11 cellular contexts compared by ENCODE assay signal in genomic region chr5:96384353-96384752, GRCh38. TPM values are rescaled to one million over a fixed set of nuclear protein-coding genes. Genes with fewer than 3 reads are reported as not detected.
DNase-seq lines count a peak whose midpoint lies in the region; ATAC-seq and TF ChIP-seq lines count a peak whose summit lies in the region.
"Had no signal": no experiment of that assay in that cellular context is flagged by ENCODE, and none has a peak within 500 bp of the region (broad histone marks: within the 10 kb centered on the region; RNA-seq: fewer than 3 reads in every experiment).

No MANE protein-coding gene starts in this region.

- H2AK5ac ChIP-seq in IMR-90 (ENCODE audit: low read depth, low read length): no peak overlapping the region

- H2BK5ac ChIP-seq in IMR-90 (ENCODE audit: low read depth, low read length, poor library complexity, severe bottlenecking): no peak overlapping the region

- H2AK9ac ChIP-seq in IMR-90 (replicated peaks; ENCODE audit: low read depth, low read length, poor library complexity): no peak overlapping the region

- H3K9me3 ChIP-seq in IMR-90 (ENCODE audit: control insufficient read depth, insufficient read depth, low read length): no peaks in the 10 kb centered on the region
- H3K9me3 ChIP-seq: mucosa of descending colon had no signal

- WGBS in IMR-90 (ENCODE audit: extremely low coverage in 2 of 2, insufficient read length in 1 of 2), 2 experiments: 100% methylated on average over 1 of the region's 3 CpGs; no CpG with 5 or more reads in 1 of the 2 experiments

- no peak overlapping the region for H4K5ac ChIP-seq in IMR-90 (ENCODE audit: low read depth, low read length)

- TF ChIP-seq CTCF in AG04449 (IDR thresholded peaks at IDR 0.05; ENCODE audit: insufficient read depth, low read length, missing control alignments) (no peak), IMR-90 (conservative IDR thresholded peaks at IDR 0.05; ENCODE audit: low read depth, low read length) (no peak)
- no peak for TF ChIP-seq CTCF in activated CD8-positive, alpha-beta T cell treated with anti-CD3 and anti-CD28 coated beads for 36 hours (IDR thresholded peaks at IDR 0.05)

- dilution Hi-C loops in IMR-90 (cut with HindIII; ENCODE audit: low sequenced_read_pairs, unreplicated experiment): no loop called here

- in situ Hi-C loops in IMR-90 (cut with MboI; ENCODE audit: low sequenced_read_pairs): no loop called here

- no peak overlapping the region for H2BK120ac ChIP-seq in IMR-90 (ENCODE audit: low read depth, low read length)

- no peak overlapping the region for H2BK20ac ChIP-seq in IMR-90 (ENCODE audit: low read depth, low read length)

- no peak overlapping the region for H3K9ac ChIP-seq in IMR-90 (ENCODE audit: low read depth, low read length)

- H3K27ac ChIP-seq in IMR-90 (ENCODE audit: insufficient read depth, low read length): no peak overlapping the region
- H3K27ac ChIP-seq: C4-2B had no signal

- no peak overlapping the region for H3K4ac ChIP-seq in IMR-90 (ENCODE audit: low read depth, low read length)

- no peak overlapping the region for H3K56ac ChIP-seq in IMR-90 (ENCODE audit: extremely low read depth, insufficient read depth, low read length)

- H4K8ac ChIP-seq in IMR-90 (ENCODE audit: low read depth in 2 of 2, low read length in 2 of 2): no peak overlapping the region

- no peak overlapping the region for H3K4me3 Mint-ChIP-seq in activated CD8-positive, alpha-beta T cell treated with anti-CD3 and anti-CD28 coated beads for 36 hours

- H3K23ac ChIP-seq in IMR-90 (ENCODE audit: low read depth, low read length): no peak overlapping the region

- peaks cover 6% of the 10 kb centered on the region; the same call in 1 of the 2 replicates for H3K4me1 ChIP-seq in IMR-90 (ENCODE audit: control insufficient read depth, insufficient read depth, low read length)

- intact Hi-C loops in IMR-90 (cut with micrococcal nuclease): no loop called here
- intact Hi-C loops in activated CD8-positive, alpha-beta T cell treated with anti-CD3 and anti-CD28 coated beads for 36 hours (cut with micrococcal nuclease): no loop called here

- no peak overlapping the region for H3K27ac Mint-ChIP-seq in activated CD8-positive, alpha-beta T cell treated with anti-CD3 and anti-CD28 coated beads for 36 hours

- H3K36me3 ChIP-seq in IMR-90 (ENCODE audit: control insufficient read depth, insufficient read depth, low read length): no peaks in the 10 kb centered on the region

- H3K27me3 ChIP-seq in IMR-90 (ENCODE audit: control insufficient read depth, insufficient read depth, low read length): peaks cover 2% of the 10 kb centered on the region; the same call in 1 of the 2 replicates

- no peak for TF ChIP-seq POLR2A in IMR-90 (IDR thresholded peaks at IDR 0.05; ENCODE audit: low read depth, low read length)

- H3K36me3 Mint-ChIP-seq in activated CD8-positive, alpha-beta T cell treated with anti-CD3 and anti-CD28 coated beads for 36 hours (ENCODE audit: low read depth): no peaks in the 10 kb centered on the region

- DNase-seq in AG04449 (ENCODE audit: low read depth, low spot score): peak; percentile 33
- peak; percentile 67 for DNase-seq in IMR-90
- DNase-seq in cerebellum (ENCODE audit: low spot score): peak; percentile 3
- DNase-seq in kidney glomerular epithelial cell (lab: John Stamatoyannopoulos, UW): peak; percentile 94
- no peak for DNase-seq in activated CD4-positive, CD25-positive, alpha-beta regulatory T cell treated with anti-CD3 and anti-CD28 coated beads, Interleukin-2, amount 50 U/mL, for 72 hours
- DNase-seq in NCI-H526 (lab: John Stamatoyannopoulos, UW): no peak
- no peak for DNase-seq in activated CD8-positive, alpha-beta T cell treated with anti-CD3 and anti-CD28 coated beads for 36 hours
- DNase-seq: effector CD4-positive, alpha-beta T cell; mucosa of descending colon had no signal

- H3K9me1 ChIP-seq in IMR-90 (ENCODE audit: insufficient read depth, low read length): no peaks in the 10 kb centered on the region

- POLR2A ChIA-PET in AG04449 (lab: Yijun Ruan, JAX) (no interaction called here), IMR-90 (lab: Charles Lee; ENCODE audit: unreplicated experiment) (no interaction called here)
- POLR2A ChIA-PET in activated CD8-positive, alpha-beta T cell treated with anti-CD3 and anti-CD28 coated beads for 36 hours (lab: Charles Lee): no interaction called here

- no peak overlapping the region; the same call in 1 of the 2 replicates for H3K4me2 ChIP-seq in IMR-90 (ENCODE audit: low read depth, low read length)

- no peak overlapping the region for H4K91ac ChIP-seq in IMR-90 (ENCODE audit: insufficient read depth, low read depth, low read length)

- H3K4me1 Mint-ChIP-seq in activated CD8-positive, alpha-beta T cell treated with anti-CD3 and anti-CD28 coated beads for 36 hours (ENCODE audit: low read depth): no peaks in the 10 kb centered on the region

- BruUV-seq in IMR-90 (replicated peaks; lab: Mats Ljungman, UMichigan): no TSS peak

- H4K20me1 ChIP-seq in IMR-90 (ENCODE audit: insufficient read depth, low read length): no peaks in the 10 kb centered on the region

- no peak overlapping the region for H2BK15ac ChIP-seq in IMR-90 (ENCODE audit: low read depth, low read length)

- no peak for TF ChIP-seq RAD21 in IMR-90 (IDR thresholded peaks at IDR 0.05; ENCODE audit: low read length)

- peaks cover 7% of the 10 kb centered on the region for H3K27me3 Mint-ChIP-seq in activated CD8-positive, alpha-beta T cell treated with anti-CD3 and anti-CD28 coated beads for 36 hours

- ATAC-seq in IMR-90 (ENCODE audit: low read depth) (peak; percentile 70), HG02973 (IDR thresholded peaks at IDR 0.05; ENCODE audit: unreplicated experiment) (no peak)
- ATAC-seq in activated CD8-positive, alpha-beta T cell treated with anti-CD3 and anti-CD28 coated beads for 36 hours: no peak
- ATAC-seq: mucosa of descending colon had no signal

- no peak overlapping the region for H3K14ac ChIP-seq in IMR-90 (replicated peaks; ENCODE audit: low read depth, low read length)

- CTCF ChIA-PET in AG04449 (lab: Yijun Ruan, JAX): interaction anchor here (2.0 kb wide), 1 partner anchor 217 kb away, joined by 8 read pairs; no protein-coding TSS in a partner anchor
- CTCF ChIA-PET in IMR-90 (lab: Yijun Ruan, JAX): no interaction called here
- CTCF ChIA-PET in activated CD8-positive, alpha-beta T cell treated with anti-CD3 and anti-CD28 coated beads for 36 hours (lab: Charles Lee): no interaction called here

- H3K4me3 ChIP-seq in AG04449 (ENCODE audit: low read depth, low read length): no peak overlapping the region
- H3K4me3 ChIP-seq in IMR-90 (ENCODE audit: insufficient read depth, low read depth, low read length): no peak overlapping the region
- H3K4me3 ChIP-seq: mucosa of descending colon had no signal

- H3K9me3 Mint-ChIP-seq in activated CD8-positive, alpha-beta T cell treated with anti-CD3 and anti-CD28 coated beads for 36 hours: no peaks in the 10 kb centered on the region

- H2AFZ ChIP-seq in IMR-90 (replicated peaks; ENCODE audit: low read length, poor library complexity): no peak overlapping the region

- H3K79me1 ChIP-seq in IMR-90 (ENCODE audit: low read depth in 1 of 2, low read length in 2 of 2): no peaks in the 10 kb centered on the region

- no peak overlapping the region for H3K18ac ChIP-seq in IMR-90 (ENCODE audit: low read depth, low read length)

TF ChIP-seq in IMR-90, 13 proteins besides CTCF, POLR2A, EP300 and RAD21:
- TF ChIP-seq FOS (IDR thresholded peaks at IDR 0.05; ENCODE audit: low read depth, low read length) (peak; percentile 64), USF2 (IDR thresholded peaks at IDR 0.05; ENCODE audit: low read depth, low read length) (peak; percentile 82), MXI1 (IDR thresholded peaks at IDR 0.05; ENCODE audit: borderline replicate concordance, low read depth, low read length) (no peak), NFE2L2 (IDR thresholded peaks at IDR 0.05; ENCODE audit: low read depth, low read length) (no peak), BHLHE40 (IDR thresholded peaks at IDR 0.05; ENCODE audit: low read depth, low read length) (peak; percentile 39; the same call in 1 of the 2 replicates), RFX5 (IDR thresholded peaks at IDR 0.05; ENCODE audit: low read depth, low read length) (no peak)

RNA-seq across cellular contexts. Expression of gene PCSK1, which starts 48.7 kb away (rescaled TPM):
- total RNA-seq in IMR-90 (2012; rRNA removed) (not detected in 2 replicates), cerebellum (4.1 TPM)
- not detected in 2 replicates for polyA plus RNA-seq in IMR-90 (2012; rRNA removed)
- polyA plus RNA-seq in IMR-90 (2012; cell fraction: cytosol; rRNA removed): not detected in 2 replicates
- not detected in 2 replicates for polyA plus RNA-seq in IMR-90 (2012; cell fraction: nucleus; rRNA removed; ENCODE audit: low replicate concordance)
- total RNA-seq in activated CD8-positive, alpha-beta T cell treated with anti-CD3 and anti-CD28 coated beads for 36 hours: not detected

Comparison
In these comparisons a context has a peak if more than half of its experiments do, and no peak if none do; other contexts are left out.
1. DNase-seq: peak in AG04449 (single experiment), IMR-90 (single experiment), cerebellum (single experiment) and kidney glomerular epithelial cell (single experiment); none in activated CD4-positive, CD25-positive, alpha-beta regulatory T cell treated with anti-CD3 and anti-CD28 coated beads, Interleukin-2, amount 50 U/mL, for 72 hours (single experiment), NCI-H526 (0 of 2) and activated CD8-positive, alpha-beta T cell treated with anti-CD3 and anti-CD28 coated beads for 36 hours (single experiment).